ENCODE assay signal across 8 cellular contexts in genomic region chr7:102748605-102749322, GRCh38. TPM values are rescaled to one million over a fixed set of nuclear protein-coding genes. Genes with fewer than 3 reads are reported as not detected.
DNase-seq lines count a peak whose midpoint lies in the region; ATAC-seq lines count a peak whose summit lies in the region.
"Not testable (repeated sequence)": the region's sequence is repeated elsewhere in the genome, so short reads cannot be mapped to it uniquely, and the experiment has no call there.

FAM185A (plus strand) TSS chr7:102748999; CDS start chr7:102749208, 209 bp downstream.

- ATAC-seq in GM21576 (IDR thresholded peaks at IDR 0.05; ENCODE audit: unreplicated experiment) = peak; percentile 98

- H3K4me1 Mint-ChIP-seq in IgD-negative memory B cell = peaks cover 7 to 11% (median 7%) of the 10 kb centered on the region in 3 donors

- peak within 1 kb of the TSS; percentile 40 to 97 (median 46) for H3K27ac Mint-ChIP-seq in IgD-negative memory B cell

- not testable (repeated sequence) for H3K9me3 ChIP-seq in mononuclear cell (ENCODE audit: low read depth, low read length)

- H3K36me3 Mint-ChIP-seq in IgD-negative memory B cell = not testable (repeated sequence)

- peak within 1 kb of the TSS; percentile 70 to 97 (median 92) for H3K4me3 Mint-ChIP-seq in IgD-negative memory B cell

- not testable (repeated sequence) for H3K27me3 Mint-ChIP-seq in IgD-negative memory B cell

- peak within 1 kb of the TSS; percentile 51 for H3K4me3 ChIP-seq in mononuclear cell (ENCODE audit: low read length)

- peaks cover 17% of the 10 kb centered on the region for H3K4me1 ChIP-seq in mononuclear cell (ENCODE audit: insufficient read depth, low read length)

- peak within 1 kb of the TSS; percentile 47 for H3K27ac ChIP-seq in epithelial cell of prostate

- H3K27me3 ChIP-seq in mononuclear cell (ENCODE audit: insufficient read depth, low read length) = not testable (repeated sequence)

- DNase-seq in DMS153 (lab: John Stamatoyannopoulos, UW) (peak; percentile 99), OCI-M1 (lab: John Stamatoyannopoulos, UW) (peak; percentile 97), activated T-cell treated with anti-CD3 and anti-CD28 coated beads for 48 hours (ENCODE audit: low read depth) (peak; percentile 89), epithelial cell of prostate (ENCODE audit: low read depth, low spot score) (peak; percentile 97)
- peak; percentile 86 to 91 for DNase-seq in stimulated activated CD8-positive, alpha-beta memory T cell treated with anti-CD3 and anti-CD28 coated beads, Interleukin-2, amount 100 ng/mL, for 48 hours (ENCODE audit: low read depth in 2 of 2)

- H3K9me3 Mint-ChIP-seq in IgD-negative memory B cell = not testable (repeated sequence)

RNA-seq across cellular contexts. Expression of gene FAM185A, which starts in this region (rescaled TPM):
- polyA plus RNA-seq in IgD-negative memory B cell = 3.1 TPM
- total RNA-seq in mononuclear cell = 4.1 TPM

Comparison
In these comparisons a context has a peak if more than half of its experiments do, and no peak if none do; other contexts are left out.
1. Peak in every context shown above with its lines: DNase-seq, ATAC-seq, H3K4me3 ChIP-seq and H3K27ac ChIP-seq.